ENCODE assay signal across 9 cellular contexts in genomic region chr4:110088670-110089069, GRCh38.
A peak's percentile ranks its signal among the peaks of the same experiment; 100 is the strongest.
DNase-seq lines count a peak whose midpoint lies in the region; ATAC-seq and TF ChIP-seq lines count a peak whose summit lies in the region.
"Had no signal": no experiment of that assay in that cellular context is flagged by ENCODE, and none has a peak within 500 bp of the region (broad histone marks: within the 10 kb centered on the region; RNA-seq: fewer than 3 reads in every experiment).

No MANE protein-coding gene starts in this region.

- H3K4me1 Mint-ChIP-seq in activated CD4-positive, alpha-beta T cell treated with anti-CD3 and anti-CD28 coated beads for 36 hours = peaks cover 68% of the 10 kb centered on the region
- peaks cover 27% of the 10 kb centered on the region for H3K4me1 Mint-ChIP-seq in activated naive CD4-positive, alpha-beta T cell treated with anti-CD3 and anti-CD28 coated beads, Interleukin-2, amount 10 ng/mL, durations not matched to agents 7 days and 5 days
- H3K4me1 Mint-ChIP-seq in progenitor cell of endocrine pancreas (ENCODE audit: low read depth) = no peaks in the 10 kb centered on the region

- CTCF ChIA-PET in activated CD4-positive, alpha-beta T cell treated with anti-CD3 and anti-CD28 coated beads for 36 hours (lab: Charles Lee) = interaction anchor here (0.7 to 1.4 kb wide), 7 partner anchors 23 to 424 kb away, joined by 3 to 5 read pairs (median 3); no protein-coding TSS in a partner anchor
- CTCF ChIA-PET in activated naive CD4-positive, alpha-beta T cell treated with anti-CD3 and anti-CD28 coated beads, Interleukin-2, amount 10 ng/mL, durations not matched to agents 7 days and 5 days (lab: Charles Lee) = no interaction called here

- peak; percentile 90 for ATAC-seq in activated CD4-positive, alpha-beta T cell treated with anti-CD3 and anti-CD28 coated beads for 36 hours
- peak; percentile 76 for ATAC-seq in HG03354 (IDR thresholded peaks at IDR 0.05; ENCODE audit: poor library complexity, severe bottlenecking, unreplicated experiment)

- peaks cover 12% of the 10 kb centered on the region for H3K36me3 Mint-ChIP-seq in activated CD4-positive, alpha-beta T cell treated with anti-CD3 and anti-CD28 coated beads for 36 hours (ENCODE audit: low read depth)
- H3K36me3 Mint-ChIP-seq in activated naive CD4-positive, alpha-beta T cell treated with anti-CD3 and anti-CD28 coated beads, Interleukin-2, amount 10 ng/mL, durations not matched to agents 7 days and 5 days = peaks cover 6% of the 10 kb centered on the region
- H3K36me3 Mint-ChIP-seq in progenitor cell of endocrine pancreas (ENCODE audit: insufficient read depth) = peaks cover 5% of the 10 kb centered on the region

- POLR2A ChIA-PET in activated CD4-positive, alpha-beta T cell treated with anti-CD3 and anti-CD28 coated beads for 36 hours (lab: Charles Lee) = no interaction called here

- H3K27me3 ChIP-seq in H7 (ENCODE audit: control insufficient read depth, insufficient read depth, low read length) = no peaks in the 10 kb centered on the region
- H3K27me3 ChIP-seq: cardiac muscle cell had no signal

- peak overlapping the region; percentile 43 for H3K4me3 Mint-ChIP-seq in activated CD4-positive, alpha-beta T cell treated with anti-CD3 and anti-CD28 coated beads for 36 hours
- H3K4me3 Mint-ChIP-seq in activated naive CD4-positive, alpha-beta T cell treated with anti-CD3 and anti-CD28 coated beads, Interleukin-2, amount 10 ng/mL, durations not matched to agents 7 days and 5 days = no peak overlapping the region
- no peak overlapping the region for H3K4me3 Mint-ChIP-seq in progenitor cell of endocrine pancreas (ENCODE audit: low read depth)

- no peak overlapping the region for H3K4me3 ChIP-seq in H7 (ENCODE audit: insufficient read depth, low read depth, low read length)
- H3K4me3 ChIP-seq: cardiac muscle cell had no signal

- intact Hi-C loops in activated CD4-positive, alpha-beta T cell treated with anti-CD3 and anti-CD28 coated beads for 36 hours (cut with DNase I, micrococcal nuclease) = loop anchor here (1.0 to 5.0 kb wide), 7 partner anchors 77 to 656 kb away; partner anchors contain the start of genes GAR1 (in 1 of the 2) and SEC24B (in 1 of the 2)

- H3K9me3 Mint-ChIP-seq in activated CD4-positive, alpha-beta T cell treated with anti-CD3 and anti-CD28 coated beads for 36 hours (ENCODE audit: low read depth) = peaks cover 2% of the 10 kb centered on the region
- peaks cover 4% of the 10 kb centered on the region for H3K9me3 Mint-ChIP-seq in activated naive CD4-positive, alpha-beta T cell treated with anti-CD3 and anti-CD28 coated beads, Interleukin-2, amount 10 ng/mL, durations not matched to agents 7 days and 5 days
- H3K9me3 Mint-ChIP-seq in progenitor cell of endocrine pancreas (ENCODE audit: low read depth) = no peaks in the 10 kb centered on the region

- peak; percentile 62 for DNase-seq in activated CD4-positive, alpha-beta T cell treated with anti-CD3 and anti-CD28 coated beads for 36 hours
- no peak for DNase-seq in activated CD4-positive, alpha-beta T cell treated with anti-CD3 and anti-CD28 coated beads for 1 hour
- no peak for DNase-seq in activated naive CD4-positive, alpha-beta T cell treated with anti-CD3 and anti-CD28 coated beads, Interleukin-2, amount 10 ng/mL, durations not matched to agents 7 days and 5 days
- peak; percentile 5 to 25 for DNase-seq in stimulated activated CD8-positive, alpha-beta memory T cell treated with anti-CD3 and anti-CD28 coated beads, Interleukin-15, amount 100 ng/mL, for 48 hours (ENCODE audit: low read depth in 2 of 2)
- DNase-seq in H7 (no peak), islet precursor cell (no peak), progenitor cell of endocrine pancreas (ENCODE audit: low spot score, unreplicated experiment) (no peak)

- H3K36me3 ChIP-seq in H7 (replicated peaks; ENCODE audit: control insufficient read depth, insufficient read depth, low read length) = no peaks in the 10 kb centered on the region
- H3K36me3 ChIP-seq: cardiac muscle cell had no signal

- no peak for TF ChIP-seq CTCF in progenitor cell of endocrine pancreas (IDR thresholded peaks at IDR 0.05; ENCODE audit: unreplicated experiment)

- no peaks in the 10 kb centered on the region for H3K27me3 Mint-ChIP-seq in activated CD4-positive, alpha-beta T cell treated with anti-CD3 and anti-CD28 coated beads for 36 hours
- H3K27me3 Mint-ChIP-seq in activated naive CD4-positive, alpha-beta T cell treated with anti-CD3 and anti-CD28 coated beads, Interleukin-2, amount 10 ng/mL, durations not matched to agents 7 days and 5 days = no peaks in the 10 kb centered on the region
- no peaks in the 10 kb centered on the region for H3K27me3 Mint-ChIP-seq in progenitor cell of endocrine pancreas

- H3K27ac Mint-ChIP-seq in activated CD4-positive, alpha-beta T cell treated with anti-CD3 and anti-CD28 coated beads for 36 hours = peak overlapping the region; percentile 96
- H3K27ac Mint-ChIP-seq in activated naive CD4-positive, alpha-beta T cell treated with anti-CD3 and anti-CD28 coated beads, Interleukin-2, amount 10 ng/mL, durations not matched to agents 7 days and 5 days = peak overlapping the region; percentile 70
- H3K27ac Mint-ChIP-seq in progenitor cell of endocrine pancreas = no peak overlapping the region

Comparison
In these comparisons a context has a peak if more than half of its experiments do, and no peak if none do; other contexts are left out.
1. DNase-seq: peak in activated CD4-positive, alpha-beta T cell treated with anti-CD3 and anti-CD28 coated beads for 36 hours (single experiment) and stimulated activated CD8-positive, alpha-beta memory T cell treated with anti-CD3 and anti-CD28 coated beads, Interleukin-15, amount 100 ng/mL, for 48 hours (2 of 2); none in activated CD4-positive, alpha-beta T cell treated with anti-CD3 and anti-CD28 coated beads for 1 hour (single experiment), activated naive CD4-positive, alpha-beta T cell treated with anti-CD3 and anti-CD28 coated beads, Interleukin-2, amount 10 ng/mL, durations not matched to agents 7 days and 5 days (single experiment), H7 (single experiment), islet precursor cell (single experiment) and progenitor cell of endocrine pancreas (single experiment).